21 cellular contexts compared by ENCODE assay signal in genomic region chr1:26083246-26083645, GRCh38. TPM values are rescaled to one million over a fixed set of nuclear protein-coding genes. Genes with fewer than 3 reads are reported as not detected.
DNase-seq lines count a peak whose midpoint lies in the region; ATAC-seq and TF ChIP-seq lines count a peak whose summit lies in the region.
"Had no signal": no experiment of that assay in that cellular context is flagged by ENCODE, and none has a peak within 500 bp of the region (broad histone marks: within the 10 kb centered on the region; RNA-seq: fewer than 3 reads in every experiment).

No MANE protein-coding gene starts in this region.

- no peaks in the 10 kb centered on the region for H3K79me2 ChIP-seq in PC-9 (ENCODE audit: low read depth)
- no peaks in the 10 kb centered on the region for H3K79me2 ChIP-seq in osteoblast (ENCODE audit: insufficient read depth, low read length)

- no peaks in the 10 kb centered on the region for H3K36me3 ChIP-seq in PC-9 (ENCODE audit: low read depth)
- H3K36me3 ChIP-seq in osteoblast (ENCODE audit: insufficient read depth, low read length): no peaks in the 10 kb centered on the region
- H3K36me3 ChIP-seq: colonic mucosa, SJCRH30, tibial artery had no signal

- POLR2A ChIA-PET in PC-9 (lab: Charles Lee; ENCODE audit: unreplicated experiment): interaction anchor here (0.6 kb wide), 1 partner anchor 201 kb away, joined by 5 read pairs; no protein-coding TSS in a partner anchor

- H3K27me3 ChIP-seq in PC-9 (ENCODE audit: insufficient read depth, low read depth) (no peaks in the 10 kb centered on the region), osteoblast (ENCODE audit: insufficient read depth, low read length) (peaks cover 25% of the 10 kb centered on the region)
- H3K27me3 ChIP-seq: colonic mucosa had no signal

- no peaks in the 10 kb centered on the region for H3K9me2 ChIP-seq in PC-9 (ENCODE audit: insufficient read depth)

- H3K4me1 ChIP-seq in PC-9 (replicated peaks; ENCODE audit: insufficient read depth) (peaks cover 47% of the 10 kb centered on the region), osteoblast (ENCODE audit: insufficient read depth, low read length) (peaks cover 3% of the 10 kb centered on the region)
- H3K4me1 ChIP-seq: colonic mucosa, SJCRH30, tibial artery had no signal

- ATAC-seq in Right ventricle myocardium superior (ENCODE audit: poor library complexity) (peak; percentile 85), GM21360 (IDR thresholded peaks at IDR 0.05; ENCODE audit: unreplicated experiment) (no peak), HG02973 (IDR thresholded peaks at IDR 0.05; ENCODE audit: unreplicated experiment) (no peak)
- ATAC-seq: activated CD8-positive, alpha-beta memory T cell treated with anti-CD3 and anti-CD28 coated beads, Interleukin-2, amount 10 ng/mL, durations not matched to agents 7 days and 5 days had no signal

- H3K9me3 ChIP-seq in PC-9 (ENCODE audit: insufficient read depth, low read depth) (no peaks in the 10 kb centered on the region), osteoblast (ENCODE audit: low read depth, low read length) (no peaks in the 10 kb centered on the region)
- H3K9me3 ChIP-seq: colonic mucosa, SJCRH30, tibial artery had no signal

- 0 out of 2 replicates have a peak overlapping the region, but pooled peaks have one; percentile 53 for H2AFZ ChIP-seq in PC-9
- H2AFZ ChIP-seq in osteoblast (ENCODE audit: low read length): no peak overlapping the region

- H3K4me3 ChIP-seq in PC-9 (0 out of 2 replicates have a peak overlapping the region, but pooled peaks have one; percentile 10), osteoblast (ENCODE audit: insufficient read depth, low read length) (no peak overlapping the region)
- H3K4me3 ChIP-seq: colonic mucosa, SJCRH30, tibial artery had no signal

- H3K27ac ChIP-seq in PC-9 (peak overlapping the region; percentile 38), osteoblast (ENCODE audit: low read depth, low read length) (no peak overlapping the region)
- H3K27ac ChIP-seq: colonic mucosa, SJCRH30, tibial artery had no signal

- intact Hi-C loops in PC-9 (cut with micrococcal nuclease; ENCODE audit: unreplicated experiment) (no loop called here), Right ventricle myocardium superior (cut with DNase I) (no loop called here)

- peak overlapping the region; percentile 41 for H3K4me2 ChIP-seq in PC-9
- H3K4me2 ChIP-seq in osteoblast (ENCODE audit: insufficient read depth, low read length): no peak overlapping the region

- CTCF ChIA-PET in PC-9 (lab: Charles Lee): no interaction called here

- BruUV-seq in PC-9 (replicated peaks; lab: Mats Ljungman, UMichigan): no TSS peak

- TF ChIP-seq CTCF in PC-9 (conservative IDR thresholded peaks at IDR 0.05): no peak
- no peak for TF ChIP-seq CTCF in osteoblast (IDR thresholded peaks at IDR 0.05; ENCODE audit: extremely low read depth, low read depth, low read length)

- peak; percentile 24 for DNase-seq in GM04503 (ENCODE audit: low read depth)
- DNase-seq in PC-9: peak in 1 of 2 experiments; percentile 85
- no peak for DNase-seq in Right ventricle myocardium superior
- peak; percentile 65 for DNase-seq in osteoblast (ENCODE audit: insufficient read length, low spot score, missing footprints)
- DNase-seq in CD1c-positive myeloid dendritic cell (ENCODE audit: extremely low spot score): no peak
- no peak for DNase-seq in stimulated activated CD4-positive, alpha-beta T cell treated with anti-CD3 and anti-CD28 coated beads, Interleukin-1b, Interleukin-23, amount 100 ng/mL, for 48 hours
- DNase-seq: activated CD4-positive, CD25-positive, alpha-beta regulatory T cell treated with anti-CD3 and anti-CD28 coated beads, Interleukin-2, amount 50 U/mL, for 72 hours; activated CD8-positive, alpha-beta memory T cell treated with anti-CD3 and anti-CD28 coated beads, Interleukin-2, amount 10 ng/mL, durations not matched to agents 7 days and 5 days; activated effector memory CD4-positive, alpha-beta T cell treated with anti-CD3 and anti-CD28 coated beads, Interleukin-2, amount 50 U/mL, for 16 hours; colonic mucosa; DMS153; glutamatergic neuron; kidney; nucleus accumbens; SJCRH30; tibial artery had no signal

- H3F3A ChIP-seq in PC-9 (ENCODE audit: insufficient read depth, low read depth): peaks cover 16% of the 10 kb centered on the region; the same call in 1 of the 2 replicates

- H4K20me1 ChIP-seq in PC-9 (ENCODE audit: insufficient read depth): no peaks in the 10 kb centered on the region
- no peaks in the 10 kb centered on the region for H4K20me1 ChIP-seq in osteoblast (ENCODE audit: insufficient read depth, low read length)

RNA-seq across cellular contexts. Expression of gene TRIM63, which starts 15.8 kb away (rescaled TPM):
- total RNA-seq in PC-9 (2021) (not detected in 2 replicates), Right ventricle myocardium superior (229 TPM), osteoblast (under 0.01 and 0.36 TPM in 2 replicates)
- total RNA-seq: activated CD8-positive, alpha-beta memory T cell treated with anti-CD3 and anti-CD28 coated beads, Interleukin-2, amount 10 ng/mL, durations not matched to agents 7 days and 5 days; endothelial cell of umbilical vein; mononuclear cell; SJCRH30; T-helper 2 cell treated with Interferon-gamma antibody and Interleukin-4, amounts not matched to agents 100 ng/mL and 5 ng/mL, for 36 hours had no signal

RNA-seq across cellular contexts. Expression of gene PDIK1L, which starts 28.4 kb away (rescaled TPM):
- total RNA-seq in PC-9 (2021): 7.6 and 8.4 TPM in 2 replicates
- total RNA-seq in Right ventricle myocardium superior: 4.0 TPM
- total RNA-seq in osteoblast: 6.5 TPM in 2 replicates

RNA-seq across cellular contexts. Expression of gene SLC30A2, which starts 37.3 kb away (rescaled TPM):
- total RNA-seq in PC-9 (2021) (not detected in 2 replicates), Right ventricle myocardium superior (3.0 TPM), osteoblast (not detected in 2 replicates)
- total RNA-seq: activated CD8-positive, alpha-beta memory T cell treated with anti-CD3 and anti-CD28 coated beads, Interleukin-2, amount 10 ng/mL, durations not matched to agents 7 days and 5 days; endothelial cell of umbilical vein; mononuclear cell; T-helper 2 cell treated with Interferon-gamma antibody and Interleukin-4, amounts not matched to agents 100 ng/mL and 5 ng/mL, for 36 hours had no signal

Comparison
In these comparisons a context has a peak if more than half of its experiments do, and no peak if none do; other contexts are left out.
1. DNase-seq: peak in GM04503 (single experiment) and osteoblast (single experiment); none in Right ventricle myocardium superior (single experiment), CD1c-positive myeloid dendritic cell (single experiment) and stimulated activated CD4-positive, alpha-beta T cell treated with anti-CD3 and anti-CD28 coated beads, Interleukin-1b, Interleukin-23, amount 100 ng/mL, for 48 hours (single experiment).
2. RNA of gene TRIM63, which starts 15.8 kb away (total RNA-seq): 229 TPM in Right ventricle myocardium superior (single experiment); under 0.01 to 0.36 TPM in osteoblast and not detected in PC-9; every median in the first group is over 100 times any median in the second.